8 cellular contexts compared by ENCODE assay signal in the genomic region with DNA sequence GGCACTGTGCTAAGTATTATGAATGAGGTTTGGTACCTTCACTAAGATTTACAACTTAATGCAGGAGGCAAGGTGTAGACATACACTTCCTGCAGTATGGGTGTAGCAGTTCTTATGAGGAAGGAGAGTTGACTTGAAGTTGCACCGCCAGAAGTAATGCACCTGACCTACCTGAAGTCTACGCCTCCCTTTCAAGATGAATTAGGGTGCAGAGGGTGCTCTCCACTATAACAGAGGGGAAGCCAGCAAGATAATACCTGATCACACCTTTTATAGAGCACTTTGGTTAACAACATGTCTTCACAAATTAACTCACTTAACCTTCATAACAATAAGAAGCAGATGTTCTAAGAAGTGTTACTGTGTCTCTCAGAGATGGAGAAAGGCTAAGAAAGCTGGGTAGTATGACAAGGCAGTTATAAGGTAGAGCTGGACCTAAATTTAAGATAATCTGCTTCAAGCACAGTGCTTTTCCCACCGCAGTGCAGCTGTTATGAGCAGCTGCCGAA. TPM values are rescaled to one million over a fixed set of nuclear protein-coding genes. Genes with fewer than 3 reads are reported as not detected.
DNase-seq lines count a peak whose midpoint lies in the region; ATAC-seq, FAIRE-seq and TF ChIP-seq lines count a peak whose summit lies in the region.

No MANE protein-coding gene starts in this region.

- H3K9me3 ChIP-seq in mammary epithelial cell (replicated peaks; ENCODE audit: insufficient read depth, low read length) (no peaks in the 10 kb centered on the region), mucosa of stomach (ENCODE audit: control insufficient read depth, low read length) (no peaks in the 10 kb centered on the region)

- H3K27me3 ChIP-seq in ACC112 (ENCODE audit: insufficient read depth, low read length), result peaks cover 24% of the 10 kb centered on the region
- no peaks in the 10 kb centered on the region for H3K27me3 ChIP-seq in mammary epithelial cell (ENCODE audit: insufficient read depth, low read length)
- no peaks in the 10 kb centered on the region for H3K27me3 ChIP-seq in mucosa of stomach (ENCODE audit: control insufficient read depth, insufficient read depth, low read length)

- no peaks in the 10 kb centered on the region for H4K20me1 ChIP-seq in mammary epithelial cell (ENCODE audit: insufficient read depth, low read length)

- ATAC-seq in HG03066 (IDR thresholded peaks at IDR 0.05; ENCODE audit: low read depth, unreplicated experiment), result peak; percentile 0
- ATAC-seq in HG02642 (IDR thresholded peaks at IDR 0.05; ENCODE audit: poor library complexity, unreplicated experiment), result no peak

- TF ChIP-seq CTCF in mammary epithelial cell (conservative IDR thresholded peaks at IDR 0.05 in 1 of 2, IDR thresholded peaks at IDR 0.05 in 1 of 2; ENCODE audit: extremely low read depth in 1 of 2, insufficient read depth in 1 of 2, low read depth in 1 of 2, low read length in 2 of 2), result no peak

- FAIRE-seq in urothelium cell line (lab: Jason Lieb, UNC), result no peak

- H3K9ac ChIP-seq in mammary epithelial cell (ENCODE audit: insufficient read depth, low read length) (peak overlapping the region; percentile 27), mucosa of stomach (ENCODE audit: low read length) (peak overlapping the region; percentile 97)

- H3K79me2 ChIP-seq in ACC112 (ENCODE audit: control insufficient read depth, insufficient read depth, low read length, unreplicated experiment) (peaks cover 44% of the 10 kb centered on the region), mammary epithelial cell (ENCODE audit: insufficient read depth, low read length) (peaks cover 45% of the 10 kb centered on the region)

- peak overlapping the region; percentile 67 for H3K4me2 ChIP-seq in mammary epithelial cell (ENCODE audit: insufficient read depth, low read depth, low read length)

- BruUV-seq in mammary epithelial cell (replicated peaks; lab: Mats Ljungman, UMichigan), result TSS peak; percentile 65

- CTCF ChIA-PET in mammary epithelial cell (lab: Charles Lee; ENCODE audit: low non-redundant PET), result interaction anchor here (0.6 kb wide), 1 partner anchor 23 kb away, joined by 5 read pairs; no protein-coding TSS in a partner anchor

- no peak for DNase-seq in mammary epithelial cell
- no peak for DNase-seq in DMS79 (lab: John Stamatoyannopoulos, UW)
- no peak for DNase-seq in urothelium cell line (ENCODE audit: low spot score)
- no peak for DNase-seq in HuH-7.5 (ENCODE audit: low spot score)

- in situ Hi-C loops in mammary epithelial cell (cut with MboI; ENCODE audit: low sequenced_read_pairs in 2 of 2), result no loop called here

- H3K4me1 ChIP-seq in ACC112 (ENCODE audit: control insufficient read depth, insufficient read depth, low read length, unreplicated experiment) (peaks cover 11% of the 10 kb centered on the region), mammary epithelial cell (ENCODE audit: insufficient read depth, low read length) (peaks cover 28% of the 10 kb centered on the region), mucosa of stomach (ENCODE audit: control insufficient read depth, insufficient read depth, low read length) (peaks cover 6% of the 10 kb centered on the region)

- H3K36me3 ChIP-seq in ACC112 (ENCODE audit: insufficient read depth, low read length) (peaks cover 5% of the 10 kb centered on the region; the same call in 1 of the 2 replicates), mammary epithelial cell (ENCODE audit: insufficient read depth, low read length) (no peaks in the 10 kb centered on the region), mucosa of stomach (ENCODE audit: control insufficient read depth, insufficient read depth, low read length) (no peaks in the 10 kb centered on the region)

- intact Hi-C loops in mammary epithelial cell (cut with micrococcal nuclease), result loop anchor here (1.0 to 10.0 kb wide), 3 partner anchors 20 to 259 kb away; partner anchors contain the start of gene ACBD5

- 50% methylated on average over 4 of the region's 4 CpGs for WGBS in mammary epithelial cell (ENCODE audit: low coverage, missing lambda C conversion rate)

- dilution Hi-C loops in mammary epithelial cell (cut with HindIII; ENCODE audit: low sequenced_read_pairs), result no loop called here

- H3K4me3 ChIP-seq in ACC112 (ENCODE audit: low read depth, low read length), result peak overlapping the region; percentile 87
- peak overlapping the region; percentile 15 to 96 (median 19) for H3K4me3 ChIP-seq in mammary epithelial cell (replicated peaks in 1 of 3; ENCODE audit: insufficient read depth in 1 of 3, low read depth in 2 of 3, low read length in 3 of 3)
- peak overlapping the region; percentile 75 for H3K4me3 ChIP-seq in mucosa of stomach (ENCODE audit: low read length)

- H3K27ac ChIP-seq in ACC112 (ENCODE audit: low read depth, low read length) (no peak overlapping the region), mammary epithelial cell (ENCODE audit: insufficient read depth, low read depth, low read length) (peak overlapping the region; percentile 30)

- peak overlapping the region; percentile 86 for H2AFZ ChIP-seq in ACC112 (ENCODE audit: low read length, unreplicated experiment)
- H2AFZ ChIP-seq in mammary epithelial cell (ENCODE audit: low read depth, low read length), result peak overlapping the region; percentile 83

RNA-seq across cellular contexts. Expression of gene RAB18, which starts 0.6 kb away (rescaled TPM):
- total RNA-seq in mammary epithelial cell, result 100 to 1,000 TPM in 1 of 2 donors, 10 to 100 TPM in 1; 75.3 to 164 TPM
- polyA plus RNA-seq in mammary epithelial cell, result 34.8 TPM
- polyA minus RNA-seq in mammary epithelial cell, result 41.3 TPM

Comparison
In these comparisons a context has a peak if more than half of its experiments do, and no peak if none do; other contexts are left out.
1. H3K4me3 ChIP-seq: peak in every context shown above with its lines; median percentile 87 in ACC112; 75 in mucosa of stomach; 19 in mammary epithelial cell.